ENCODE assay signal across 1 cellular context in genomic region chr7:542935-543789, GRCh38.
TF ChIP-seq lines count a peak whose summit lies in the region.

No MANE protein-coding gene starts in this region.

TF ChIP-seq in GM12878, 131 proteins besides CTCF, POLR2A, EP300 and RAD21 (continued from another document):
- TF ChIP-seq, protein P1, sequence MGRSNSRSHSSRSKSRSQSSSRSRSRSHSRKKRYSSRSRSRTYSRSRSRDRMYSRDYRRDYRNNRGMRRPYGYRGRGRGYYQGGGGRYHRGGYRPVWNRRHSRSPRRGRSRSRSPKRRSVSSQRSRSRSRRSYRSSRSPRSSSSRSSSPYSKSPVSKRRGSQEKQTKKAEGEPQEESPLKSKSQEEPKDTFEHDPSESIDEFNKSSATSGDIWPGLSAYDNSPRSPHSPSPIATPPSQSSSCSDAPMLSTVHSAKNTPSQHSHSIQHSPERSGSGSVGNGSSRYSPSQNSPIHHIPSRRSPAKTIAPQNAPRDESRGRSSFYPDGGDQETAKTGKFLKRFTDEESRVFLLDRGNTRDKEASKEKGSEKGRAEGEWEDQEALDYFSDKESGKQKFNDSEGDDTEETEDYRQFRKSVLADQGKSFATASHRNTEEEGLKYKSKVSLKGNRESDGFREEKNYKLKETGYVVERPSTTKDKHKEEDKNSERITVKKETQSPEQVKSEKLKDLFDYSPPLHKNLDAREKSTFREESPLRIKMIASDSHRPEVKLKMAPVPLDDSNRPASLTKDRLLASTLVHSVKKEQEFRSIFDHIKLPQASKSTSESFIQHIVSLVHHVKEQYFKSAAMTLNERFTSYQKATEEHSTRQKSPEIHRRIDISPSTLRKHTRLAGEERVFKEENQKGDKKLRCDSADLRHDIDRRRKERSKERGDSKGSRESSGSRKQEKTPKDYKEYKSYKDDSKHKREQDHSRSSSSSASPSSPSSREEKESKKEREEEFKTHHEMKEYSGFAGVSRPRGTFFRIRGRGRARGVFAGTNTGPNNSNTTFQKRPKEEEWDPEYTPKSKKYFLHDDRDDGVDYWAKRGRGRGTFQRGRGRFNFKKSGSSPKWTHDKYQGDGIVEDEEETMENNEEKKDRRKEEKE (IDR thresholded peaks at IDR 0.05) = no peak
